Comparison of ENCODE assay signal across 16 cellular contexts in genomic region chr16:17439580-17439979, GRCh38. TPM values are rescaled to one million over a fixed set of nuclear protein-coding genes. Genes with fewer than 3 reads are reported as not detected.
DNase-seq lines count a peak whose midpoint lies in the region; ATAC-seq and TF ChIP-seq lines count a peak whose summit lies in the region.
"Had no signal": no experiment of that assay in that cellular context is flagged by ENCODE, and none has a peak within 500 bp of the region (broad histone marks: within the 10 kb centered on the region; RNA-seq: fewer than 3 reads in every experiment).

No MANE protein-coding gene starts in this region.

- H3K36me3 ChIP-seq in BLaER1 (peaks cover 95% of the 10 kb centered on the region), left ventricle myocardium inferior (no peaks in the 10 kb centered on the region)
- H3K36me3 ChIP-seq: neural progenitor cell, right atrium auricular region had no signal

- H3K4me1 Mint-ChIP-seq in CD4-positive, alpha-beta T cell (ENCODE audit: low read depth): peaks cover 66% of the 10 kb centered on the region
- peaks cover 37 to 54% of the 10 kb centered on the region in 2 donors for H3K4me1 Mint-ChIP-seq in effector memory CD8-positive, alpha-beta T cell (ENCODE audit: low read depth in 2 of 2)
- H3K4me1 Mint-ChIP-seq: neural progenitor cell had no signal

- peak overlapping the region; percentile 21 for H3K4me2 ChIP-seq in BLaER1
- H3K4me2 ChIP-seq: neural progenitor cell had no signal

- no peak overlapping the region for H3K27ac ChIP-seq in BLaER1
- no peak overlapping the region for H3K27ac ChIP-seq in CD4-positive, alpha-beta T cell (ENCODE audit: low read depth, low read length)
- H3K27ac ChIP-seq in substantia nigra (ENCODE audit: low read depth, low read length, poor library complexity, severe bottlenecking): no peak overlapping the region
- H3K27ac ChIP-seq in left ventricle myocardium inferior (replicated peaks): no peak overlapping the region
- H3K27ac ChIP-seq: coronary artery, epithelial cell of prostate, neural progenitor cell, right atrium auricular region, SK-N-MC had no signal

- POLR2A ChIA-PET in CD4-positive, alpha-beta T cell (lab: Charles Lee): interaction anchor here (0.9 kb wide), 1 partner anchor 80 kb away, joined by 3 read pairs; no protein-coding TSS in a partner anchor

- H3K4me3 ChIP-seq in BLaER1 (no peak overlapping the region), left ventricle myocardium inferior (no peak overlapping the region)
- H3K4me3 ChIP-seq: coronary artery, neural progenitor cell, right atrium auricular region, SK-N-MC had no signal

- H3K9me3 ChIP-seq in BLaER1 (peaks cover 19% of the 10 kb centered on the region; the same call in 1 of the 2 replicates), left ventricle myocardium inferior (replicated peaks) (peaks cover 6% of the 10 kb centered on the region)
- H3K9me3 ChIP-seq in CD4-positive, alpha-beta T cell (ENCODE audit: control insufficient read depth, low read length): no peaks in the 10 kb centered on the region
- H3K9me3 ChIP-seq: right atrium auricular region had no signal

- no peak for TF ChIP-seq CTCF in CD4-positive, alpha-beta T cell (IDR thresholded peaks at IDR 0.05)
- no peak for TF ChIP-seq CTCF in left ventricle myocardium inferior (IDR thresholded peaks at IDR 0.05; ENCODE audit: borderline replicate concordance)

- no peak overlapping the region for H3K9ac ChIP-seq in BLaER1
- H3K9ac ChIP-seq: neural progenitor cell had no signal

- intact Hi-C loops in CD4-positive, alpha-beta T cell (cut with DNase I, micrococcal nuclease): no loop called here
- intact Hi-C loops in left ventricle myocardium inferior (cut with micrococcal nuclease): no loop called here

- H3K4me3 Mint-ChIP-seq in CD4-positive, alpha-beta T cell: peak overlapping the region; percentile 42
- peak overlapping the region; percentile 15 to 65 for H3K4me3 Mint-ChIP-seq in effector memory CD8-positive, alpha-beta T cell
- H3K4me3 Mint-ChIP-seq: neural progenitor cell had no signal

- peaks cover 46% of the 10 kb centered on the region for H3K4me1 ChIP-seq in BLaER1
- peaks cover 14% of the 10 kb centered on the region for H3K4me1 ChIP-seq in left ventricle myocardium inferior
- H3K4me1 ChIP-seq: neural progenitor cell had no signal

- peaks cover 10% of the 10 kb centered on the region for H3K36me3 Mint-ChIP-seq in CD4-positive, alpha-beta T cell (ENCODE audit: low read depth)
- peaks cover 6% of the 10 kb centered on the region for H3K36me3 Mint-ChIP-seq in effector memory CD8-positive, alpha-beta T cell (ENCODE audit: insufficient read depth)

- ATAC-seq in CD4-positive, alpha-beta T cell (ENCODE audit: poor library complexity): peak; percentile 60
- peak; percentile 91 for ATAC-seq in effector memory CD8-positive, alpha-beta T cell (replicated peaks)

- no peaks in the 10 kb centered on the region for H3K27me3 Mint-ChIP-seq in CD4-positive, alpha-beta T cell
- H3K27me3 Mint-ChIP-seq in effector memory CD8-positive, alpha-beta T cell: no peaks in the 10 kb centered on the region

- H4K20me1 ChIP-seq in BLaER1: peaks cover 97% of the 10 kb centered on the region

- H3K9me3 Mint-ChIP-seq in CD4-positive, alpha-beta T cell: no peaks in the 10 kb centered on the region
- H3K9me3 Mint-ChIP-seq in effector memory CD8-positive, alpha-beta T cell: no peaks in the 10 kb centered on the region
- H3K9me3 Mint-ChIP-seq: neural progenitor cell had no signal

- no peak for DNase-seq in CD4-positive, alpha-beta T cell
- DNase-seq in SKM-1 (lab: John Stamatoyannopoulos, UW; ENCODE audit: unreplicated experiment) (peak; percentile 36), NCI-H510A treated with DMSO at 0.1 percent for 48 hours (lab: John Stamatoyannopoulos, UW) (no peak), substantia nigra (lab: John Stamatoyannopoulos, UW) (no peak), left ventricle myocardium inferior (no peak)
- no peak for DNase-seq in effector memory CD8-positive, alpha-beta T cell
- DNase-seq: glutamatergic neuron, mammary epithelial cell, NCI-H1694, NCI-H446 treated with DMSO at 0.1 percent for 48 hours had no signal

- CTCF ChIA-PET in CD4-positive, alpha-beta T cell (lab: Charles Lee): no interaction called here

- H3K27me3 ChIP-seq in BLaER1 (no peaks in the 10 kb centered on the region), left ventricle myocardium inferior (ENCODE audit: low read depth) (no peaks in the 10 kb centered on the region)
- no peaks in the 10 kb centered on the region for H3K27me3 ChIP-seq in CD4-positive, alpha-beta T cell (ENCODE audit: control insufficient read depth, insufficient read depth, low read length)
- H3K27me3 ChIP-seq: neural progenitor cell, right atrium auricular region had no signal

- H3K27ac Mint-ChIP-seq in CD4-positive, alpha-beta T cell: peak overlapping the region; percentile 79
- peak overlapping the region; percentile 29 to 75 for H3K27ac Mint-ChIP-seq in effector memory CD8-positive, alpha-beta T cell
- H3K27ac Mint-ChIP-seq: neural progenitor cell had no signal

RNA-seq across cellular contexts. Expression of gene XYLT1, which starts 31.2 kb away (rescaled TPM):
- total RNA-seq in CD4-positive, alpha-beta T cell: 10 to 100 TPM; 26.0 to 27.1 TPM
- total RNA-seq in left ventricle myocardium inferior: 1.4 TPM

Comparison
In these comparisons a context has a peak if more than half of its experiments do, and no peak if none do; other contexts are left out.
1. RNA of gene XYLT1, which starts 31.2 kb away (total RNA-seq): 26.0 to 27.1 TPM in CD4-positive, alpha-beta T cell; 1.4 TPM in left ventricle myocardium inferior (single experiment); every median in the first group is over 10 times any median in the second.